23 cellular contexts compared by ENCODE assay signal in the genomic region with DNA sequence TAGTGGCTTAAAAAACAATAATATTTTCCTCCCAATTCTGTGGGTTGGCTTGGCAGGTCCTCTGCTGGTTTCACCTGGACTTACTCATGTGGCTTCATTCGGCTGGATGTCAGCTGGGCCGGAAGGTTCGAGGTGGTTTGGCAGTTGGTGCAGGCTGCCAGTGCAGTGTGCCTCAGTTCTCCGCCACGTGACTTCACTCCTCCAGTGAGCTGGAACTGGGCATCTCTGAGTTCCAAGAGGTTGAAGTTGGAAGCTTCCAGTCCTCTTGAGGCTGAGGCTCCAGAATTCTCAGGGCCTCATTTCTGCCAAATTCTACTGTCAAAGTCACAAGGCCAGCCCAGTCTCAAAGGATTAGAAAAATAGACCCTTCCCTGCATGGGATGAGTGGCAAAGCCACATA.
"Had no signal": no experiment of that assay in that cellular context is flagged by ENCODE, and none has a peak within 500 bp of the region (broad histone marks: within the 10 kb centered on the region; RNA-seq: fewer than 3 reads in every experiment).

No MANE protein-coding gene starts in this region.

- H3K9me3 ChIP-seq: colonic mucosa, lower lobe of right lung, thoracic aorta, upper lobe of right lung had no signal

- H3K27ac Mint-ChIP-seq: activated naive CD8-positive, alpha-beta T cell treated with anti-CD3 and anti-CD28 coated beads for 36 hours; activated T-helper 1 cell treated with anti-CD3 and anti-CD28 coated beads, Interleukin-12 subunit alpha, Interleukin-12 subunit beta, Interleukin-2, Interleukin-4 antibody, amounts not matched to agents 30 ng/mL and 10 ng/mL and 1 ng/mL, durations not matched to agents 14 hours and 24 hours and 36 hours; mesothelial cell of epicardium; T-helper 1 cell treated with Interleukin-12 subunit alpha and Interleukin-12 subunit beta and Interleukin-4 antibody, amounts not matched to agents 30 μg/mL and 1 μg/mL, for 36 hours had no signal

- DNase-seq: activated CD4-positive, alpha-beta T cell treated with anti-CD3 and anti-CD28 coated beads for 1 hour; activated naive CD4-positive, alpha-beta T cell; activated naive CD8-positive, alpha-beta T cell treated with anti-CD3 and anti-CD28 coated beads for 36 hours; activated T-cell treated with anti-CD3 and anti-CD28 coated beads for 4 hours; amniotic stem cell; central memory CD4-positive, alpha-beta T cell; colonic mucosa; lower lobe of right lung; right lobe of liver; small intestine; stimulated activated CD4-positive, alpha-beta T cell treated with anti-CD3 and anti-CD28 coated beads, Interleukin-15, amount 100 ng/mL, for 24 hours; stimulated activated CD4-positive, alpha-beta T cell treated with anti-CD3 and anti-CD28 coated beads, Interleukin-2, amount 100 ng/mL, for 48 hours; upper lobe of right lung had no signal

- FAIRE-seq: frontal cortex, keratinocyte, small intestine had no signal

- ATAC-seq: lower lobe of right lung, right lobe of liver, upper lobe of right lung had no signal

- H3K27me3 Mint-ChIP-seq: activated naive CD8-positive, alpha-beta T cell treated with anti-CD3 and anti-CD28 coated beads for 36 hours; brain had no signal

- H3K4me3 ChIP-seq: colonic mucosa, lower lobe of right lung, ovary, right lobe of liver, thoracic aorta, upper lobe of right lung had no signal

- H3K4me1 ChIP-seq: colonic mucosa, lower lobe of right lung, right lobe of liver, upper lobe of right lung had no signal

- H3K27ac ChIP-seq: colonic mucosa, lower lobe of right lung, ovary, right lobe of liver, upper lobe of right lung, VCaP had no signal

- H3K4me1 Mint-ChIP-seq: activated naive CD8-positive, alpha-beta T cell treated with anti-CD3 and anti-CD28 coated beads for 36 hours; mesothelial cell of epicardium; neural crest cell had no signal

- H3K4me3 Mint-ChIP-seq: activated naive CD8-positive, alpha-beta T cell treated with anti-CD3 and anti-CD28 coated beads for 36 hours; activated T-helper 1 cell treated with anti-CD3 and anti-CD28 coated beads, Interleukin-12 subunit alpha, Interleukin-12 subunit beta, Interleukin-2, Interleukin-4 antibody, amounts not matched to agents 30 ng/mL and 10 ng/mL and 1 ng/mL, durations not matched to agents 14 hours and 24 hours and 36 hours; brain; mesothelial cell of epicardium; neural crest cell; T-helper 1 cell treated with Interleukin-12 subunit alpha and Interleukin-12 subunit beta and Interleukin-4 antibody, amounts not matched to agents 30 μg/mL and 1 μg/mL, for 36 hours had no signal

- H3K27me3 ChIP-seq: colonic mucosa, ovary, right lobe of liver, upper lobe of right lung had no signal

- H3K9me3 Mint-ChIP-seq: activated T-helper 1 cell treated with anti-CD3 and anti-CD28 coated beads, Interleukin-12 subunit alpha, Interleukin-12 subunit beta, Interleukin-2, Interleukin-4 antibody, amounts not matched to agents 30 ng/mL and 10 ng/mL and 1 ng/mL, durations not matched to agents 14 hours and 24 hours and 36 hours; T-helper 1 cell treated with Interleukin-12 subunit alpha and Interleukin-12 subunit beta and Interleukin-4 antibody, amounts not matched to agents 30 μg/mL and 1 μg/mL, for 36 hours had no signal

- H3K36me3 ChIP-seq: colonic mucosa, lower lobe of right lung, ovary, right lobe of liver, thoracic aorta, upper lobe of right lung had no signal
